ENCODE assay signal across 16 cellular contexts in the genomic region with DNA sequence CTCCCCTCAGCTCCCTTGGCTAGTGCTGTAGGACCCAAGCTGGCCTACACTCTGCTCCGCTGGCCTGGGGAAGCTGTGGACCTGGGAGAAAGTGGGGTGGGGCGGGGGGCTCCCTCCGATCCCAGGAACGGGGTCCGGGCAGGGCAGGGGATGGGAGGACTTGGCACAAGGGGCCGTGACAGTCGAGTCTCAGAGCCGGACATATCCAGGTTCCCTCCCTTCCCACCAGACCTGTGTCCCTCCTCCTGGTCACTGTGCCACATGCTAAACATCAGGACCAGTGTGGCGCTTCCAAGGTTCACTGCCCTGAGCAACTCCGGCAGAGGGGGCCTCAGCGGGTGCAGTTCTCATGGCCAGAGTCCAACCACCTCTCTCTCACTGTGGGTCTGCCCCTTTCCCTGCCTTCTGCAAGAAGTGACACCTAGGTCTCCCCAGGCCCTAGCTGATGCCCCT. TPM values are rescaled to one million over a fixed set of nuclear protein-coding genes. Genes with fewer than 3 reads are reported as not detected.
DNase-seq lines count a peak whose midpoint lies in the region; ATAC-seq and TF ChIP-seq lines count a peak whose summit lies in the region.
"Had no signal": no experiment of that assay in that cellular context is flagged by ENCODE, and none has a peak within 500 bp of the region (broad histone marks: within the 10 kb centered on the region; RNA-seq: fewer than 3 reads in every experiment).

No MANE protein-coding gene starts in this region.

- in situ Hi-C loops in brain microvascular endothelial cell (cut with HindIII; ENCODE audit: low pct_ligation_motif_present, low sequenced_read_pairs) = no loop called here

- no peaks in the 10 kb centered on the region for H3K4me1 Mint-ChIP-seq in T-helper 2 cell treated with Interferon-gamma antibody and Interleukin-4, amounts not matched to agents 5 μg/mL and 100 μg/mL, for 36 hours (ENCODE audit: low read depth)
- H3K4me1 Mint-ChIP-seq in brain = peaks cover 50% of the 10 kb centered on the region
- peaks cover 26% of the 10 kb centered on the region for H3K4me1 Mint-ChIP-seq in stimulated activated effector memory CD8-positive, alpha-beta T cell treated with anti-CD3 and anti-CD28 coated beads, Interleukin-12 subunit alpha, Interleukin-12 subunit beta, amount 100 ng/mL, for 72 hours

- H3K27me3 ChIP-seq in mucosa of rectum (ENCODE audit: control insufficient read depth in 2 of 2, insufficient read depth in 2 of 2, low read length in 2 of 2) (no peaks in the 10 kb centered on the region), brain microvascular endothelial cell (replicated peaks) (peaks cover 14% of the 10 kb centered on the region)

- H3K9me3 ChIP-seq in mucosa of rectum (ENCODE audit: control insufficient read depth in 2 of 2, low read length in 2 of 2) = no peaks in the 10 kb centered on the region
- H3K9me3 ChIP-seq: upper lobe of left lung had no signal

- H3K9me3 Mint-ChIP-seq in T-helper 2 cell treated with Interferon-gamma antibody and Interleukin-4, amounts not matched to agents 5 μg/mL and 100 μg/mL, for 36 hours = no peaks in the 10 kb centered on the region
- H3K9me3 Mint-ChIP-seq in brain = no peaks in the 10 kb centered on the region
- H3K9me3 Mint-ChIP-seq in stimulated activated effector memory CD8-positive, alpha-beta T cell treated with anti-CD3 and anti-CD28 coated beads, Interleukin-12 subunit alpha, Interleukin-12 subunit beta, amount 100 ng/mL, for 72 hours = no peaks in the 10 kb centered on the region
- H3K9me3 Mint-ChIP-seq: activated naive CD8-positive, alpha-beta T cell treated with anti-CD3 and anti-CD28 coated beads for 36 hours had no signal

- no peak for ATAC-seq in stimulated activated effector memory CD8-positive, alpha-beta T cell treated with anti-CD3 and anti-CD28 coated beads, Interleukin-12 subunit alpha, Interleukin-12 subunit beta, amount 100 ng/mL, for 72 hours
- no peak for ATAC-seq in HG02884 (IDR thresholded peaks at IDR 0.05; ENCODE audit: unreplicated experiment)

- peak overlapping the region; percentile 36 for H3K4me3 Mint-ChIP-seq in T-helper 2 cell treated with Interferon-gamma antibody and Interleukin-4, amounts not matched to agents 5 μg/mL and 100 μg/mL, for 36 hours
- H3K4me3 Mint-ChIP-seq in brain = peak overlapping the region; percentile 77 to 85 (median 81)
- peak overlapping the region; percentile 53 for H3K4me3 Mint-ChIP-seq in stimulated activated effector memory CD8-positive, alpha-beta T cell treated with anti-CD3 and anti-CD28 coated beads, Interleukin-12 subunit alpha, Interleukin-12 subunit beta, amount 100 ng/mL, for 72 hours

- H3K4me3 ChIP-seq in mucosa of rectum (ENCODE audit: low read length in 2 of 2) (no peak overlapping the region), brain microvascular endothelial cell (ENCODE audit: low read depth, low read length) (no peak overlapping the region)

- TF ChIP-seq CTCF in brain (conservative IDR thresholded peaks at IDR 0.05) = no peak
- TF ChIP-seq CTCF in brain microvascular endothelial cell (IDR thresholded peaks at IDR 0.05; ENCODE audit: low read depth, low read length, missing control alignments) = no peak

- peaks cover 41 to 47% of the 10 kb centered on the region in 2 donors for H3K4me1 ChIP-seq in mucosa of rectum (ENCODE audit: control insufficient read depth in 2 of 2, insufficient read depth in 2 of 2, low read length in 2 of 2)

- no peak overlapping the region for H3K27ac Mint-ChIP-seq in T-helper 2 cell treated with Interferon-gamma antibody and Interleukin-4, amounts not matched to agents 5 μg/mL and 100 μg/mL, for 36 hours
- peak overlapping the region in 3 of 5 experiments; percentile 70 to 95 (median 92) for H3K27ac Mint-ChIP-seq in brain
- no peak overlapping the region for H3K27ac Mint-ChIP-seq in stimulated activated effector memory CD8-positive, alpha-beta T cell treated with anti-CD3 and anti-CD28 coated beads, Interleukin-12 subunit alpha, Interleukin-12 subunit beta, amount 100 ng/mL, for 72 hours
- H3K27ac Mint-ChIP-seq: activated naive CD8-positive, alpha-beta T cell treated with anti-CD3 and anti-CD28 coated beads for 36 hours had no signal

- peak overlapping the region in 1 of 2 donors; percentile 52 for H3K9ac ChIP-seq in mucosa of rectum (ENCODE audit: low read depth in 1 of 2, low read length in 2 of 2)

- no peaks in the 10 kb centered on the region for H3K36me3 ChIP-seq in mucosa of rectum (ENCODE audit: control insufficient read depth in 2 of 2, insufficient read depth in 2 of 2, low read length in 2 of 2)
- H3K36me3 ChIP-seq in brain microvascular endothelial cell (replicated peaks) = no peaks in the 10 kb centered on the region

- H3K27ac ChIP-seq in mucosa of rectum (ENCODE audit: low read depth in 2 of 2, low read length in 2 of 2) = peak overlapping the region; percentile 85 to 86
- H3K27ac ChIP-seq in brain microvascular endothelial cell = no peak overlapping the region
- H3K27ac ChIP-seq: RWPE1 had no signal

- H3K36me3 Mint-ChIP-seq in T-helper 2 cell treated with Interferon-gamma antibody and Interleukin-4, amounts not matched to agents 5 μg/mL and 100 μg/mL, for 36 hours (ENCODE audit: low read depth) = no peaks in the 10 kb centered on the region
- no peaks in the 10 kb centered on the region for H3K36me3 Mint-ChIP-seq in brain
- peaks cover 5% of the 10 kb centered on the region for H3K36me3 Mint-ChIP-seq in stimulated activated effector memory CD8-positive, alpha-beta T cell treated with anti-CD3 and anti-CD28 coated beads, Interleukin-12 subunit alpha, Interleukin-12 subunit beta, amount 100 ng/mL, for 72 hours
- H3K36me3 Mint-ChIP-seq: activated naive CD8-positive, alpha-beta T cell treated with anti-CD3 and anti-CD28 coated beads for 36 hours had no signal

- DNase-seq in T-helper 2 cell treated with Interferon-gamma antibody and Interleukin-4, amounts not matched to agents 5 μg/mL and 100 μg/mL, for 36 hours (ENCODE audit: low spot score) = no peak
- no peak for DNase-seq in T-helper 2 cell
- DNase-seq in stimulated activated effector memory CD8-positive, alpha-beta T cell treated with anti-CD3 and anti-CD28 coated beads, Interleukin-12 subunit alpha, Interleukin-12 subunit beta, amount 100 ng/mL, for 72 hours (ENCODE audit: low spot score in 2 of 2) = no peak
- no peak for DNase-seq in GOT3 (lab: John Stamatoyannopoulos, UW)
- no peak for DNase-seq in brain microvascular endothelial cell
- DNase-seq: activated CD8-positive, alpha-beta memory T cell treated with anti-CD3 and anti-CD28 coated beads for 24 hours; activated naive CD8-positive, alpha-beta T cell treated with anti-CD3 and anti-CD28 coated beads for 36 hours; KG1; NCI-H526 treated with DMSO at 0.1 percent for 48 hours; T1000 had no signal

- peaks cover 24% of the 10 kb centered on the region for H3K27me3 Mint-ChIP-seq in T-helper 2 cell treated with Interferon-gamma antibody and Interleukin-4, amounts not matched to agents 5 μg/mL and 100 μg/mL, for 36 hours (ENCODE audit: low read depth)
- H3K27me3 Mint-ChIP-seq in brain = peaks cover 13% of the 10 kb centered on the region

RNA-seq across cellular contexts. Expression of a gene that starts 2.0 kb away (rescaled TPM):
- polyA plus RNA-seq in brain (ENCODE audit: insufficient read depth, low read depth, low replicate concordance) = 29.6 TPM

RNA-seq across cellular contexts. Expression of a gene that starts 15.1 kb away (rescaled TPM):
- not detected for polyA plus RNA-seq in brain (ENCODE audit: insufficient read depth, low read depth, low replicate concordance)
- polyA plus RNA-seq: fibroblast of lung had no signal

RNA-seq across cellular contexts. Expression of a gene that starts 28.1 kb away (rescaled TPM):
- polyA plus RNA-seq in brain (ENCODE audit: insufficient read depth, low read depth, low replicate concordance) = not detected
- polyA plus RNA-seq: fibroblast of lung had no signal

RNA-seq across cellular contexts. Expression of a gene that starts 38.2 kb away (rescaled TPM):
- not detected for polyA plus RNA-seq in brain (ENCODE audit: insufficient read depth, low read depth, low replicate concordance)
- polyA plus RNA-seq: fibroblast of lung had no signal

RNA-seq across cellular contexts. Expression of a gene that starts 51.9 kb away (rescaled TPM):
- not detected for polyA plus RNA-seq in brain (ENCODE audit: insufficient read depth, low read depth, low replicate concordance)
- polyA plus RNA-seq: fibroblast of lung had no signal

Comparison
In these comparisons a context has a peak if more than half of its experiments do, and no peak if none do; other contexts are left out.
1. H3K27ac Mint-ChIP-seq: peak in brain (3 of 5); none in T-helper 2 cell treated with Interferon-gamma antibody and Interleukin-4, amounts not matched to agents 5 μg/mL and 100 μg/mL, for 36 hours (single experiment) and stimulated activated effector memory CD8-positive, alpha-beta T cell treated with anti-CD3 and anti-CD28 coated beads, Interleukin-12 subunit alpha, Interleukin-12 subunit beta, amount 100 ng/mL, for 72 hours (single experiment).
2. Peak in every context shown above with its lines, with median percentiles within 50 percentile points of each other: H3K4me3 Mint-ChIP-seq.